In genomic region chr4:48445704-48446103, GRCh38 we compare ENCODE assay signal across 9 cellular contexts. TPM values are rescaled to one million over a fixed set of nuclear protein-coding genes. Genes with fewer than 3 reads are reported as not detected.
DNase-seq lines count a peak whose midpoint lies in the region; ATAC-seq and TF ChIP-seq lines count a peak whose summit lies in the region.
"Had no signal": no experiment of that assay in that cellular context is flagged by ENCODE, and none has a peak within 500 bp of the region (broad histone marks: within the 10 kb centered on the region; RNA-seq: fewer than 3 reads in every experiment).

No MANE protein-coding gene starts in this region.

- H3K36me3 Mint-ChIP-seq in chondrocyte (ENCODE audit: low read depth) (no peaks in the 10 kb centered on the region), neural crest cell (ENCODE audit: low read depth) (no peaks in the 10 kb centered on the region)
- H3K36me3 Mint-ChIP-seq in activated CD4-positive, alpha-beta T cell treated with anti-CD3 and anti-CD28 coated beads, Interleukin-2, amount 10 ng/mL, durations not matched to agents 7 days and 5 days (ENCODE audit: low read depth): no peaks in the 10 kb centered on the region
- H3K36me3 Mint-ChIP-seq: T-cell had no signal

- peak; percentile 85 for TF ChIP-seq CTCF in chondrocyte (IDR thresholded peaks at IDR 0.05)
- TF ChIP-seq CTCF in neural crest cell (conservative IDR thresholded peaks at IDR 0.05): peak; percentile 75

- DNase-seq in DMS53 treated with DMSO at 0.1 percent for 48 hours (lab: John Stamatoyannopoulos, UW; ENCODE audit: unreplicated experiment) (peak; percentile 10), LoVo (ENCODE audit: low spot score) (peak; percentile 46), chondrocyte (ENCODE audit: low spot score) (no peak), neural crest cell (ENCODE audit: low read depth, low spot score) (no peak), SIG-M5 (lab: John Stamatoyannopoulos, UW) (no peak)
- DNase-seq in stimulated activated CD4-positive, alpha-beta T cell treated with anti-CD3 and anti-CD28 coated beads, Interleukin-4, amount 100 ng/mL, for 24 hours: no peak
- no peak for DNase-seq in activated CD4-positive, alpha-beta T cell treated with anti-CD3 and anti-CD28 coated beads, Interleukin-2, amount 10 ng/mL, durations not matched to agents 7 days and 5 days
- DNase-seq: T-cell had no signal

- H3K9me3 Mint-ChIP-seq in chondrocyte (ENCODE audit: low read depth): no peaks in the 10 kb centered on the region
- H3K9me3 Mint-ChIP-seq in neural crest cell: no peaks in the 10 kb centered on the region
- H3K9me3 Mint-ChIP-seq in activated CD4-positive, alpha-beta T cell treated with anti-CD3 and anti-CD28 coated beads, Interleukin-2, amount 10 ng/mL, durations not matched to agents 7 days and 5 days: no peaks in the 10 kb centered on the region
- H3K9me3 Mint-ChIP-seq: T-cell had no signal

- H3K4me3 Mint-ChIP-seq in chondrocyte (ENCODE audit: unreplicated experiment): no peak overlapping the region
- no peak overlapping the region for H3K4me3 Mint-ChIP-seq in neural crest cell
- H3K4me3 Mint-ChIP-seq in activated CD4-positive, alpha-beta T cell treated with anti-CD3 and anti-CD28 coated beads, Interleukin-2, amount 10 ng/mL, durations not matched to agents 7 days and 5 days: no peak overlapping the region
- H3K4me3 Mint-ChIP-seq: T-cell had no signal

- peaks cover 3% of the 10 kb centered on the region for H3K27me3 Mint-ChIP-seq in chondrocyte (ENCODE audit: low read depth)
- no peaks in the 10 kb centered on the region for H3K27me3 Mint-ChIP-seq in neural crest cell (ENCODE audit: low read depth)
- peaks cover 2% of the 10 kb centered on the region for H3K27me3 Mint-ChIP-seq in activated CD4-positive, alpha-beta T cell treated with anti-CD3 and anti-CD28 coated beads, Interleukin-2, amount 10 ng/mL, durations not matched to agents 7 days and 5 days

- H3K27ac Mint-ChIP-seq in chondrocyte (ENCODE audit: unreplicated experiment) (no peak overlapping the region), neural crest cell (ENCODE audit: unreplicated experiment) (no peak overlapping the region)
- no peak overlapping the region for H3K27ac Mint-ChIP-seq in activated CD4-positive, alpha-beta T cell treated with anti-CD3 and anti-CD28 coated beads, Interleukin-2, amount 10 ng/mL, durations not matched to agents 7 days and 5 days
- H3K27ac Mint-ChIP-seq: T-cell had no signal

- H3K4me1 Mint-ChIP-seq in chondrocyte (ENCODE audit: low read depth) (peaks cover under 1% of the 10 kb centered on the region), neural crest cell (no peaks in the 10 kb centered on the region)
- H3K4me1 Mint-ChIP-seq in activated CD4-positive, alpha-beta T cell treated with anti-CD3 and anti-CD28 coated beads, Interleukin-2, amount 10 ng/mL, durations not matched to agents 7 days and 5 days: no peaks in the 10 kb centered on the region
- H3K4me1 Mint-ChIP-seq: T-cell had no signal

- CTCF ChIA-PET in activated CD4-positive, alpha-beta T cell treated with anti-CD3 and anti-CD28 coated beads, Interleukin-2, amount 10 ng/mL, durations not matched to agents 7 days and 5 days (lab: Charles Lee): no interaction called here

- ATAC-seq in GM19455 (IDR thresholded peaks at IDR 0.05; ENCODE audit: unreplicated experiment): no peak
- ATAC-seq: T-cell had no signal

- POLR2A ChIA-PET in activated CD4-positive, alpha-beta T cell treated with anti-CD3 and anti-CD28 coated beads, Interleukin-2, amount 10 ng/mL, durations not matched to agents 7 days and 5 days (lab: Charles Lee): no interaction called here

RNA-seq across cellular contexts. Expression of gene SLC10A4, which starts 37.4 kb away (rescaled TPM):
- total RNA-seq in chondrocyte (0.18 TPM in 1 of 3 replicates, not detected in the others), neural crest cell (2.0 and 2.2 TPM in 2 replicates)
- not detected for total RNA-seq in activated CD4-positive, alpha-beta T cell treated with anti-CD3 and anti-CD28 coated beads, Interleukin-2, amount 10 ng/mL, durations not matched to agents 7 days and 5 days

RNA-seq across cellular contexts. Expression of gene ZAR1, which starts 44.3 kb away (rescaled TPM):
- not detected in 3 replicates for total RNA-seq in chondrocyte
- 0.27 TPM in 1 of 2 replicates, not detected in the other for total RNA-seq in neural crest cell
- total RNA-seq in activated CD4-positive, alpha-beta T cell treated with anti-CD3 and anti-CD28 coated beads, Interleukin-2, amount 10 ng/mL, durations not matched to agents 7 days and 5 days: not detected
- total RNA-seq: T-cell had no signal

Comparison
In these comparisons a context has a peak if more than half of its experiments do, and no peak if none do; other contexts are left out.
1. DNase-seq: peak in DMS53 treated with DMSO at 0.1 percent for 48 hours (single experiment) and LoVo (single experiment); none in chondrocyte (single experiment), neural crest cell (single experiment), stimulated activated CD4-positive, alpha-beta T cell treated with anti-CD3 and anti-CD28 coated beads, Interleukin-4, amount 100 ng/mL, for 24 hours (single experiment), SIG-M5 (single experiment) and activated CD4-positive, alpha-beta T cell treated with anti-CD3 and anti-CD28 coated beads, Interleukin-2, amount 10 ng/mL, durations not matched to agents 7 days and 5 days (single experiment).